ENCODE assay signal across 1 cellular context in genomic region chr16:74666425-74667214, GRCh38.
A peak's percentile ranks its signal among the peaks of the same experiment; 100 is the strongest.
TF ChIP-seq lines count a peak whose summit lies in the region.

TSS of gene RFWD3 (minus strand) at chr16:74666877. CDS start at chr16:74661449, 5,428 bp downstream.

TF ChIP-seq in GM12878, 131 proteins besides CTCF, POLR2A, EP300 and RAD21 (continued from another document and continues in another):
- no peak for TF ChIP-seq ZNF274 (IDR thresholded peaks at IDR 0.05; ENCODE audit: insufficient read depth, insufficient read length)
- 0 out of 2 replicates have a peak, but pooled peaks have one; percentile 47 for TF ChIP-seq TCF12 (IDR thresholded peaks at IDR 0.05; ENCODE audit: low read depth, low read length)
- TF ChIP-seq CHD2 (IDR thresholded peaks at IDR 0.05; ENCODE audit: borderline replicate concordance, low read depth, low read length): peak; percentile 96
- TF ChIP-seq RAD51 (IDR thresholded peaks at IDR 0.05): no peak
- 0 out of 2 replicates have a peak, but pooled peaks have one; percentile 4 for TF ChIP-seq JUND (IDR thresholded peaks at IDR 0.05; ENCODE audit: low read depth, low read length)
- TF ChIP-seq PML (IDR thresholded peaks at IDR 0.05; ENCODE audit: low read length): peak; percentile 90
- TF ChIP-seq ZNF622 (IDR thresholded peaks at IDR 0.05): no peak
- TF ChIP-seq RCOR1 (conservative IDR thresholded peaks at IDR 0.05; ENCODE audit: low read depth, low read length): no peak
- TF ChIP-seq PAX8 (IDR thresholded peaks at IDR 0.05): no peak
- TF ChIP-seq MYC (IDR thresholded peaks at IDR 0.05; ENCODE audit: insufficient read depth, insufficient read length, insufficient replicate concordance, low read length, severe bottlenecking): peak; percentile 82
- no peak for TF ChIP-seq EZH2 (IDR thresholded peaks at IDR 0.05; ENCODE audit: borderline replicate concordance, control insufficient read depth, low read depth, low read length)
- TF ChIP-seq ZNF687 (IDR thresholded peaks at IDR 0.05): 0 out of 2 replicates have a peak, but pooled peaks have one; percentile 34
- TF ChIP-seq, protein P1, sequence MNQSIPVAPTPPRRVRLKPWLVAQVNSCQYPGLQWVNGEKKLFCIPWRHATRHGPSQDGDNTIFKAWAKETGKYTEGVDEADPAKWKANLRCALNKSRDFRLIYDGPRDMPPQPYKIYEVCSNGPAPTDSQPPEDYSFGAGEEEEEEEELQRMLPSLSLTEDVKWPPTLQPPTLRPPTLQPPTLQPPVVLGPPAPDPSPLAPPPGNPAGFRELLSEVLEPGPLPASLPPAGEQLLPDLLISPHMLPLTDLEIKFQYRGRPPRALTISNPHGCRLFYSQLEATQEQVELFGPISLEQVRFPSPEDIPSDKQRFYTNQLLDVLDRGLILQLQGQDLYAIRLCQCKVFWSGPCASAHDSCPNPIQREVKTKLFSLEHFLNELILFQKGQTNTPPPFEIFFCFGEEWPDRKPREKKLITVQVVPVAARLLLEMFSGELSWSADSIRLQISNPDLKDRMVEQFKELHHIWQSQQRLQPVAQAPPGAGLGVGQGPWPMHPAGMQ (IDR thresholded peaks at IDR 0.05; ENCODE audit: borderline replicate concordance): no peak
- TF ChIP-seq CEBPB (IDR thresholded peaks at IDR 0.05; ENCODE audit: borderline replicate concordance in 1 of 2, low read depth in 2 of 2, low read length in 2 of 2): no peak
- TF ChIP-seq, protein P2, sequence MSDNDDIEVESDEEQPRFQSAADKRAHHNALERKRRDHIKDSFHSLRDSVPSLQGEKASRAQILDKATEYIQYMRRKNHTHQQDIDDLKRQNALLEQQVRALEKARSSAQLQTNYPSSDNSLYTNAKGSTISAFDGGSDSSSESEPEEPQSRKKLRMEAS (IDR thresholded peaks at IDR 0.05; ENCODE audit: low read depth, low read length): peak; percentile 61; the same call in 1 of the 2 replicates
- TF ChIP-seq, protein P3, sequence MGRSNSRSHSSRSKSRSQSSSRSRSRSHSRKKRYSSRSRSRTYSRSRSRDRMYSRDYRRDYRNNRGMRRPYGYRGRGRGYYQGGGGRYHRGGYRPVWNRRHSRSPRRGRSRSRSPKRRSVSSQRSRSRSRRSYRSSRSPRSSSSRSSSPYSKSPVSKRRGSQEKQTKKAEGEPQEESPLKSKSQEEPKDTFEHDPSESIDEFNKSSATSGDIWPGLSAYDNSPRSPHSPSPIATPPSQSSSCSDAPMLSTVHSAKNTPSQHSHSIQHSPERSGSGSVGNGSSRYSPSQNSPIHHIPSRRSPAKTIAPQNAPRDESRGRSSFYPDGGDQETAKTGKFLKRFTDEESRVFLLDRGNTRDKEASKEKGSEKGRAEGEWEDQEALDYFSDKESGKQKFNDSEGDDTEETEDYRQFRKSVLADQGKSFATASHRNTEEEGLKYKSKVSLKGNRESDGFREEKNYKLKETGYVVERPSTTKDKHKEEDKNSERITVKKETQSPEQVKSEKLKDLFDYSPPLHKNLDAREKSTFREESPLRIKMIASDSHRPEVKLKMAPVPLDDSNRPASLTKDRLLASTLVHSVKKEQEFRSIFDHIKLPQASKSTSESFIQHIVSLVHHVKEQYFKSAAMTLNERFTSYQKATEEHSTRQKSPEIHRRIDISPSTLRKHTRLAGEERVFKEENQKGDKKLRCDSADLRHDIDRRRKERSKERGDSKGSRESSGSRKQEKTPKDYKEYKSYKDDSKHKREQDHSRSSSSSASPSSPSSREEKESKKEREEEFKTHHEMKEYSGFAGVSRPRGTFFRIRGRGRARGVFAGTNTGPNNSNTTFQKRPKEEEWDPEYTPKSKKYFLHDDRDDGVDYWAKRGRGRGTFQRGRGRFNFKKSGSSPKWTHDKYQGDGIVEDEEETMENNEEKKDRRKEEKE (IDR thresholded peaks at IDR 0.05): no peak
- TF ChIP-seq SP1 (IDR thresholded peaks at IDR 0.05; ENCODE audit: low read depth, low read length): peak; percentile 99
- TF ChIP-seq, protein P4, sequence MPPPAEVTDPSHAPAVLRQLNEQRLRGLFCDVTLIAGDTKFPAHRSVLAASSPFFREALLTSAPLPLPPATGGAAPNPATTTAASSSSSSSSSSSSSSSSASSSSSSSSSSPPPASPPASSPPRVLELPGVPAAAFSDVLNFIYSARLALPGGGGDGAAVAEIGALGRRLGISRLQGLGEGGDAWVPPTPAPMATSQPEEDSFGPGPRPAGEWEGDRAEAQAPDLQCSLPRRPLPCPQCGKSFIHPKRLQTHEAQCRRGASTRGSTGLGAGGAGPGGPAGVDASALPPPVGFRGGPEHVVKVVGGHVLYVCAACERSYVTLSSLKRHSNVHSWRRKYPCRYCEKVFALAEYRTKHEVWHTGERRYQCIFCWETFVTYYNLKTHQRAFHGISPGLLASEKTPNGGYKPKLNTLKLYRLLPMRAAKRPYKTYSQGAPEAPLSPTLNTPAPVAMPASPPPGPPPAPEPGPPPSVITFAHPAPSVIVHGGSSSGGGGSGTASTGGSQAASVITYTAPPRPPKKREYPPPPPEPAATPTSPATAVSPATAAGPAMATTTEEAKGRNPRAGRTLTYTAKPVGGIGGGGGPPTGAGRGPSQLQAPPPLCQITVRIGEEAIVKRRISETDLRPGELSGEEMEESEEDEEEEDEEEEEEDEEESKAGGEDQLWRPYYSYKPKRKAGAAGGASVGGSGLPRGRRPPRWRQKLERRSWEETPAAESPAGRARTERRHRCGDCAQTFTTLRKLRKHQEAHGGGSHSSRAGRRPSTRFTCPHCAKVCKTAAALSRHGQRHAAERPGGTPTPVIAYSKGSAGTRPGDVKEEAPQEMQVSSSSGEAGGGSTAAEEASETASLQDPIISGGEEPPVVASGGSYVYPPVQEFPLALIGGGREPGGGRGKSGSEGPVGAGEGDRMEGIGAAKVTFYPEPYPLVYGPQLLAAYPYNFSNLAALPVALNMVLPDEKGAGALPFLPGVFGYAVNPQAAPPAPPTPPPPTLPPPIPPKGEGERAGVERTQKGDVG (CRISPR knock-in tag; IDR thresholded peaks at IDR 0.05): no peak
- no peak for TF ChIP-seq KAT2A (conservative IDR thresholded peaks at IDR 0.05; ENCODE audit: control insufficient read depth, low read depth, low read length)
- TF ChIP-seq E2F8 (IDR thresholded peaks at IDR 0.05; ENCODE audit: low read depth, partially characterized antibody): peak; percentile 98
- no peak for TF ChIP-seq USF1 (IDR thresholded peaks at IDR 0.05; ENCODE audit: borderline replicate concordance, extremely low read length, insufficient read depth, low read depth, low read length)
- TF ChIP-seq RELB (IDR thresholded peaks at IDR 0.05; ENCODE audit: low read depth): peak; percentile 69; the same call in 1 of the 2 replicates
- peak; percentile 80 for TF ChIP-seq MXI1 (IDR thresholded peaks at IDR 0.05; ENCODE audit: low read depth, low read length)
- no peak for TF ChIP-seq FOXK2 (IDR thresholded peaks at IDR 0.05)
- peak; percentile 97 for TF ChIP-seq TAF1 (IDR thresholded peaks at IDR 0.05; ENCODE audit: borderline replicate concordance, low read depth, low read length)
- TF ChIP-seq POLR2AphosphoS5 (IDR thresholded peaks at IDR 0.05; ENCODE audit: low read length): peak; percentile 97
- no peak for TF ChIP-seq KLF5 (IDR thresholded peaks at IDR 0.05; ENCODE audit: partially characterized antibody)
- no peak for TF ChIP-seq EED (IDR thresholded peaks at IDR 0.05; ENCODE audit: low read depth)
- TF ChIP-seq BACH1 (IDR thresholded peaks at IDR 0.05; ENCODE audit: borderline replicate concordance): peak; percentile 59; the same call in 1 of the 2 replicates
- TF ChIP-seq, protein P5, sequence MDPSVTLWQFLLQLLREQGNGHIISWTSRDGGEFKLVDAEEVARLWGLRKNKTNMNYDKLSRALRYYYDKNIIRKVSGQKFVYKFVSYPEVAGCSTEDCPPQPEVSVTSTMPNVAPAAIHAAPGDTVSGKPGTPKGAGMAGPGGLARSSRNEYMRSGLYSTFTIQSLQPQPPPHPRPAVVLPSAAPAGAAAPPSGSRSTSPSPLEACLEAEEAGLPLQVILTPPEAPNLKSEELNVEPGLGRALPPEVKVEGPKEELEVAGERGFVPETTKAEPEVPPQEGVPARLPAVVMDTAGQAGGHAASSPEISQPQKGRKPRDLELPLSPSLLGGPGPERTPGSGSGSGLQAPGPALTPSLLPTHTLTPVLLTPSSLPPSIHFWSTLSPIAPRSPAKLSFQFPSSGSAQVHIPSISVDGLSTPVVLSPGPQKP (IDR thresholded peaks at IDR 0.05; ENCODE audit: low read depth, low read length): peak; percentile 84
- peak; percentile 62; the same call in 1 of the 2 replicates for TF ChIP-seq RFX5 (IDR thresholded peaks at IDR 0.05; ENCODE audit: low read depth, low read length)
- no peak for TF ChIP-seq SUZ12 (IDR thresholded peaks at IDR 0.05; ENCODE audit: unreplicated experiment)
